Comparison of ENCODE assay signal across 8 cellular contexts in genomic region chr2:47404356-47404755, GRCh38.
A peak's percentile ranks its signal among the peaks of the same experiment; 100 is the strongest.
DNase-seq lines count a peak whose midpoint lies in the region; ATAC-seq and TF ChIP-seq lines count a peak whose summit lies in the region.

No MANE protein-coding gene starts in this region.

- peak overlapping the region; percentile 97 for H3K4me3 ChIP-seq in ACC112 (ENCODE audit: low read depth, low read length)
- H3K4me3 ChIP-seq in astrocyte of the cerebellum (ENCODE audit: low read depth, low read length) = peak overlapping the region; percentile 83
- peak overlapping the region; percentile 86 to 89 for H3K4me3 ChIP-seq in mucosa of rectum (ENCODE audit: low read length in 2 of 2)
- H3K4me3 ChIP-seq in tibial artery = no peak overlapping the region

- TF ChIP-seq CTCF in astrocyte of the cerebellum (IDR thresholded peaks at IDR 0.05; ENCODE audit: low read depth, low read length, missing control alignments) = no peak
- no peak for TF ChIP-seq CTCF in tibial artery (IDR thresholded peaks at IDR 0.05)

- H3K36me3 ChIP-seq in ACC112 (ENCODE audit: insufficient read depth, low read length) (peaks cover 9% of the 10 kb centered on the region; the same call in 1 of the 2 replicates), mucosa of rectum (ENCODE audit: control insufficient read depth in 2 of 2, insufficient read depth in 2 of 2, low read length in 2 of 2) (no peaks in the 10 kb centered on the region), tibial artery (no peaks in the 10 kb centered on the region)

- CTCF ChIA-PET in HEK293T (lab: Yijun Ruan, JAX) = interaction anchor here (1.3 kb wide), 1 partner anchor 69 kb away, joined by 4 read pairs; no protein-coding TSS in a partner anchor

- peaks cover 51% of the 10 kb centered on the region for H3K79me2 ChIP-seq in ACC112 (ENCODE audit: control insufficient read depth, insufficient read depth, low read length, unreplicated experiment)

- in situ Hi-C loops in astrocyte of the cerebellum (cut with HindIII; ENCODE audit: low sequenced_read_pairs) = no loop called here

- POLR2A ChIA-PET in HEK293T (lab: Yijun Ruan, JAX) = no interaction called here

- no peak for ATAC-seq in HG03342 (IDR thresholded peaks at IDR 0.05; ENCODE audit: unreplicated experiment)

- H3K27me3 ChIP-seq in ACC112 (ENCODE audit: insufficient read depth, low read length) = no peaks in the 10 kb centered on the region
- H3K27me3 ChIP-seq in mucosa of rectum (ENCODE audit: control insufficient read depth in 2 of 2, insufficient read depth in 2 of 2, low read length in 2 of 2) = no peaks in the 10 kb centered on the region
- H3K27me3 ChIP-seq in tibial artery = no peaks in the 10 kb centered on the region

- intact Hi-C loops in tibial artery (cut with DNase I; ENCODE audit: low total_unique reads) = no loop called here

- no peak overlapping the region for H3K27ac ChIP-seq in ACC112 (ENCODE audit: low read depth, low read length)
- H3K27ac ChIP-seq in mucosa of rectum (ENCODE audit: low read depth in 2 of 2, low read length in 2 of 2) = peak overlapping the region in 1 of 2 donors; percentile 43
- H3K27ac ChIP-seq in tibial artery = no peak overlapping the region

- peaks cover 5% of the 10 kb centered on the region for H3K4me1 ChIP-seq in ACC112 (ENCODE audit: control insufficient read depth, insufficient read depth, low read length, unreplicated experiment)
- peaks cover 11 to 12% of the 10 kb centered on the region in 2 donors for H3K4me1 ChIP-seq in mucosa of rectum (ENCODE audit: control insufficient read depth in 2 of 2, insufficient read depth in 2 of 2, low read length in 2 of 2)
- H3K4me1 ChIP-seq in tibial artery = peaks cover 0 to 15% (median 12%) of the 10 kb centered on the region in 4 donors

- H3K9ac ChIP-seq in mucosa of rectum (ENCODE audit: low read depth in 1 of 2, low read length in 2 of 2) = peak overlapping the region; percentile 32 to 82

- DNase-seq in HEK293T (ENCODE audit: extremely low spot score) (peak; percentile 7), astrocyte of the cerebellum (ENCODE audit: low read depth) (no peak), activated gamma-delta T cell treated with Interleukin-2 at 50 U/mL for 16 hours (no peak), tibial artery (no peak)
- DNase-seq in stimulated activated CD4-positive, alpha-beta T cell treated with anti-CD3 and anti-CD28 coated beads, Interleukin-12 subunit alpha, Interleukin-12 subunit beta, amount 100 ng/mL, for 4 hours = no peak

- H3K9me3 ChIP-seq in mucosa of rectum (ENCODE audit: control insufficient read depth in 2 of 2, low read length in 2 of 2) (no peaks in the 10 kb centered on the region), tibial artery (no peaks in the 10 kb centered on the region)

- H2AFZ ChIP-seq in ACC112 (ENCODE audit: low read length, unreplicated experiment) = no peak overlapping the region

TF ChIP-seq in HEK293T, 16 proteins besides CTCF, POLR2A, EP300 and RAD21:
- TF ChIP-seq CTBP1 (IDR thresholded peaks at IDR 0.05; ENCODE audit: borderline replicate concordance) (no peak), ZNF384 (IDR thresholded peaks at IDR 0.05) (peak; percentile 41; the same call in 1 of the 2 replicates)

Comparison
In these comparisons a context has a peak if more than half of its experiments do, and no peak if none do; other contexts are left out.
1. H3K4me3 ChIP-seq: peak in ACC112 (single experiment), astrocyte of the cerebellum (single experiment) and mucosa of rectum (2 of 2); none in tibial artery (0 of 2).